ENCODE assay signal across 8 cellular contexts in the genomic region with DNA sequence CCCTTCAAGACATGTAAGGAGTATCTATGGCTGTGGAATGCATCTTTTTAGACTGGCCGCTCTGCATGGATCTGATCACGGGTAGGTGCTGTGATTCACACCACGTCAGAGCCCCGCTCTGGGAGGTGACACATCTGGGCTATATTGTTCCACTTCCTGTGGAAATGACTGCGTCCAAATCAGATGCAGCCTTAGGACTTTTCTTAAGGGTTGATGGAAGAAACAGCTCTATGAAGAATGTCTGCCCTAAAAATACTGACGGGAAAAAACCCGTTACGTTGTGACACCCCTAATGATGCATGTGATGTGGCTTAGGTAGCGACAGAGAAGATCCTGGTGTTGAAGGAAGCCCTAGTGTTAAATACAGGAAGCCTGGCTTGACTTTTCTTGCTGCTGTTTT. TPM values are rescaled to one million over a fixed set of nuclear protein-coding genes. Genes with fewer than 3 reads are reported as not detected.
DNase-seq lines count a peak whose midpoint lies in the region; ATAC-seq and TF ChIP-seq lines count a peak whose summit lies in the region.

No MANE protein-coding gene starts in this region.

- POLR2A ChIA-PET in CD8-positive, alpha-beta T cell (lab: Charles Lee) = no interaction called here

- peak; percentile 88 for ATAC-seq in CD8-positive, alpha-beta T cell
- ATAC-seq in HG02938 (IDR thresholded peaks at IDR 0.05; ENCODE audit: unreplicated experiment) (no peak), GM21619 (IDR thresholded peaks at IDR 0.05; ENCODE audit: unreplicated experiment) (no peak)

- no peak overlapping the region for H3K4me3 ChIP-seq in CD8-positive, alpha-beta T cell (ENCODE audit: low read depth, low read length)

- H3K4me1 ChIP-seq in CD8-positive, alpha-beta T cell (ENCODE audit: insufficient read depth, low read length) = peaks cover 51% of the 10 kb centered on the region

- H3K4me3 Mint-ChIP-seq in CD8-positive, alpha-beta T cell = peak overlapping the region; percentile 6

- peaks cover 14% of the 10 kb centered on the region for H3K36me3 Mint-ChIP-seq in CD8-positive, alpha-beta T cell

- CTCF ChIA-PET in CD8-positive, alpha-beta T cell (lab: Charles Lee) = interaction anchor here (1.4 kb wide), 1 partner anchor 92 kb away, joined by 3 read pairs; no protein-coding TSS in a partner anchor

- no peaks in the 10 kb centered on the region for H3K9me3 ChIP-seq in CD8-positive, alpha-beta T cell (ENCODE audit: low read length)

- H3K9me3 Mint-ChIP-seq in CD8-positive, alpha-beta T cell = no peaks in the 10 kb centered on the region

- H3K27me3 Mint-ChIP-seq in CD8-positive, alpha-beta T cell (ENCODE audit: low read depth) = no peaks in the 10 kb centered on the region

- H3K27ac Mint-ChIP-seq in CD8-positive, alpha-beta T cell = peak overlapping the region; percentile 87

- no peak for TF ChIP-seq CTCF in CD8-positive, alpha-beta T cell (IDR thresholded peaks at IDR 0.05)
- no peak for TF ChIP-seq CTCF in GM10266 (IDR thresholded peaks at IDR 0.05; ENCODE audit: control insufficient read depth, insufficient read depth, low read depth, missing control alignments)

- H3K27me3 ChIP-seq in CD8-positive, alpha-beta T cell (ENCODE audit: insufficient read depth, low read length) = no peaks in the 10 kb centered on the region

- intact Hi-C loops in CD8-positive, alpha-beta T cell (cut with DNase I, micrococcal nuclease) = no loop called here

- peak overlapping the region; percentile 6 for H3K27ac ChIP-seq in CD8-positive, alpha-beta T cell (ENCODE audit: low read depth, low read length)

- no peaks in the 10 kb centered on the region for H3K36me3 ChIP-seq in CD8-positive, alpha-beta T cell (ENCODE audit: insufficient read depth, low read length)

- peak in 5 of 7 experiments; percentile 43 to 79 (median 62) for DNase-seq in CD8-positive, alpha-beta T cell
- DNase-seq in activated CD4-positive, alpha-beta T cell treated with anti-CD3 and anti-CD28 coated beads for 24 hours (ENCODE audit: low read depth in 2 of 2) = peak; percentile 57 to 58
- peak; percentile 6 for DNase-seq in effector CD8-positive, alpha-beta T cell (lab: John Stamatoyannopoulos, UW)
- peak; percentile 62 to 69 (median 63) for DNase-seq in stimulated activated CD4-positive, alpha-beta T cell treated with anti-CD3 and anti-CD28 coated beads, Interleukin-12 subunit alpha, Interleukin-12 subunit beta, amount 100 ng/mL, for 48 hours (ENCODE audit: low read depth in 2 of 3, low spot score in 1 of 3)
- DNase-seq in kidney glomerular epithelial cell (lab: John Stamatoyannopoulos, UW) (no peak), GM10266 (ENCODE audit: extremely low spot score) (no peak)

- H3K4me1 Mint-ChIP-seq in CD8-positive, alpha-beta T cell (ENCODE audit: low read depth) = peaks cover 74% of the 10 kb centered on the region

RNA-seq across cellular contexts. Expression of gene BANP, which starts 12.2 kb away (rescaled TPM):
- 10 to 100 TPM; 55.3 to 60.6 TPM for total RNA-seq in CD8-positive, alpha-beta T cell

RNA-seq across cellular contexts. Expression of gene CA5A, which starts 27.1 kb away (rescaled TPM):
- total RNA-seq in CD8-positive, alpha-beta T cell = not detected

Comparison
In these comparisons a context has a peak if more than half of its experiments do, and no peak if none do; other contexts are left out.
1. DNase-seq: peak in CD8-positive, alpha-beta T cell (5 of 7), activated CD4-positive, alpha-beta T cell treated with anti-CD3 and anti-CD28 coated beads for 24 hours (2 of 2), effector CD8-positive, alpha-beta T cell (single experiment) and stimulated activated CD4-positive, alpha-beta T cell treated with anti-CD3 and anti-CD28 coated beads, Interleukin-12 subunit alpha, Interleukin-12 subunit beta, amount 100 ng/mL, for 48 hours (3 of 3); none in kidney glomerular epithelial cell (single experiment) and GM10266 (single experiment).